ENCODE assay signal across 15 cellular contexts in the genomic region with DNA sequence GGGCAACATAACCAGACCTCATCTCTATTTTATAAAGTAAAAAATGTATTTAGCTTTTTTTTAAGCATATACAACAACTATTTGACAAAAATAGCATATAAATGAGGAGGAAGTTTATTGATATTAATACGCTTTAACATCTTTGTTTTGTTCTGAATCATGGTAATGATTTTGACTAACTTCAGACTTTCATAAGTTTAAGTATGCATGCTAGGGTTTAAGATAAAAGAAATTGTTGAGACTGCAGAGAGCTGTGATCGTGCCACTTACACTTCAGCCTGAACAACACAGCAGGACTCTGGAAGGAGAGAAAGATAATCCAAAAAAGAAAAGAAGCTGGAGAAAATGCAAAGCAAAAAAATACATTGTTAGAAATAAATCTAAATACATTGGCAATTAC.
DNase-seq lines count a peak whose midpoint lies in the region; ATAC-seq and TF ChIP-seq lines count a peak whose summit lies in the region.
"Had no signal": no experiment of that assay in that cellular context is flagged by ENCODE, and none has a peak within 500 bp of the region (broad histone marks: within the 10 kb centered on the region; RNA-seq: fewer than 3 reads in every experiment).

No MANE protein-coding gene starts in this region.

- no peaks in the 10 kb centered on the region for H3K27me3 ChIP-seq in mammary epithelial cell (ENCODE audit: insufficient read depth, low read length)
- H3K27me3 ChIP-seq in endodermal cell (ENCODE audit: control insufficient read depth, insufficient read depth, low read length, poor library complexity, severe bottlenecking), result no peaks in the 10 kb centered on the region
- H3K27me3 ChIP-seq in osteoblast (ENCODE audit: insufficient read depth, low read length), result no peaks in the 10 kb centered on the region
- H3K27me3 ChIP-seq: BLaER1 had no signal

- peak overlapping the region; percentile 42 for H3K27ac Mint-ChIP-seq in MCF 10A (ENCODE audit: low read depth, unreplicated experiment)
- peak overlapping the region; percentile 51 for H3K27ac Mint-ChIP-seq in T-helper 17 cell
- H3K27ac Mint-ChIP-seq in glutamatergic neuron (ENCODE audit: unreplicated experiment), result peak overlapping the region; percentile 62
- H3K27ac Mint-ChIP-seq in endodermal cell, result no peak overlapping the region
- H3K27ac Mint-ChIP-seq: CD4-positive, alpha-beta memory T cell had no signal

- no peaks in the 10 kb centered on the region for H4K20me1 ChIP-seq in mammary epithelial cell (ENCODE audit: insufficient read depth, low read length)
- H4K20me1 ChIP-seq in osteoblast (ENCODE audit: insufficient read depth, low read length), result no peaks in the 10 kb centered on the region
- H4K20me1 ChIP-seq: BLaER1 had no signal

- CTCF ChIA-PET in MCF 10A (lab: Yijun Ruan, JAX) (interaction anchor here (0.6 to 0.7 kb wide), 2 partner anchors 35 to 797 kb away, joined by 3 read pairs; no protein-coding TSS in a partner anchor), mammary epithelial cell (lab: Charles Lee; ENCODE audit: low non-redundant PET) (no interaction called here)

- H3K4me2 ChIP-seq in mammary epithelial cell (ENCODE audit: insufficient read depth, low read depth, low read length) (no peak overlapping the region), osteoblast (ENCODE audit: insufficient read depth, low read length) (no peak overlapping the region)
- H3K4me2 ChIP-seq: BLaER1 had no signal

- H3K9ac ChIP-seq in mammary epithelial cell (ENCODE audit: insufficient read depth, low read length) (no peak overlapping the region), endodermal cell (ENCODE audit: extremely low read depth, low read length, poor library complexity, severe bottlenecking) (no peak overlapping the region)
- H3K9ac ChIP-seq: BLaER1 had no signal

- no peaks in the 10 kb centered on the region for H3K9me3 ChIP-seq in mammary epithelial cell (replicated peaks; ENCODE audit: insufficient read depth, low read length)
- no peaks in the 10 kb centered on the region for H3K9me3 ChIP-seq in T-helper 17 cell (ENCODE audit: control insufficient read depth, low read length, poor library complexity, severe bottlenecking)
- H3K9me3 ChIP-seq in endodermal cell (ENCODE audit: control insufficient read depth, low read length), result peaks cover 24% of the 10 kb centered on the region
- H3K9me3 ChIP-seq in osteoblast (ENCODE audit: low read depth, low read length), result no peaks in the 10 kb centered on the region
- H3K9me3 ChIP-seq: HAP-1 had no signal

- no peaks in the 10 kb centered on the region for H3K9me3 Mint-ChIP-seq in MCF 10A (ENCODE audit: unreplicated experiment)
- peaks cover 4% of the 10 kb centered on the region for H3K9me3 Mint-ChIP-seq in glutamatergic neuron (ENCODE audit: unreplicated experiment)
- peaks cover 41% of the 10 kb centered on the region for H3K9me3 Mint-ChIP-seq in endodermal cell

- no peak for DNase-seq in MCF 10A (ENCODE audit: unreplicated experiment)
- no peak for DNase-seq in mammary epithelial cell
- DNase-seq in T-helper 17 cell, result no peak
- DNase-seq in glutamatergic neuron, result no peak
- no peak for DNase-seq in endodermal cell
- no peak for DNase-seq in NCI-H1436 treated with DMSO at 0.1 percent for 48 hours (lab: John Stamatoyannopoulos, UW)
- DNase-seq in osteoblast (ENCODE audit: insufficient read length, low spot score, missing footprints), result no peak
- DNase-seq: 8988T; CD4-positive, alpha-beta memory T cell; DMS153; DMS79; GDM1 had no signal

- H3K27me3 Mint-ChIP-seq in MCF 10A (ENCODE audit: insufficient read depth, unreplicated experiment) (no peaks in the 10 kb centered on the region), T-helper 17 cell (no peaks in the 10 kb centered on the region), glutamatergic neuron (ENCODE audit: unreplicated experiment) (peaks cover 2% of the 10 kb centered on the region), endodermal cell (ENCODE audit: insufficient read depth) (no peaks in the 10 kb centered on the region)
- H3K27me3 Mint-ChIP-seq: CD4-positive, alpha-beta memory T cell had no signal

- H3K79me2 ChIP-seq in mammary epithelial cell (ENCODE audit: insufficient read depth, low read length) (no peaks in the 10 kb centered on the region), osteoblast (ENCODE audit: insufficient read depth, low read length) (no peaks in the 10 kb centered on the region)

- H3K4me3 ChIP-seq in mammary epithelial cell (replicated peaks in 1 of 3; ENCODE audit: insufficient read depth in 1 of 3, low read depth in 2 of 3, low read length in 3 of 3) (no peak overlapping the region), endodermal cell (ENCODE audit: low read length) (no peak overlapping the region), osteoblast (ENCODE audit: insufficient read depth, low read length) (no peak overlapping the region)
- H3K4me3 ChIP-seq: BLaER1, HAP-1 had no signal

- intact Hi-C loops in MCF 10A (cut with micrococcal nuclease), result no loop called here
- intact Hi-C loops in mammary epithelial cell (cut with micrococcal nuclease), result no loop called here

- H3K36me3 Mint-ChIP-seq in MCF 10A (ENCODE audit: insufficient read depth, unreplicated experiment), result peaks cover 81% of the 10 kb centered on the region
- peaks cover 5% of the 10 kb centered on the region for H3K36me3 Mint-ChIP-seq in T-helper 17 cell (ENCODE audit: low read depth)
- H3K36me3 Mint-ChIP-seq in glutamatergic neuron (ENCODE audit: unreplicated experiment), result no peaks in the 10 kb centered on the region
- peaks cover 96% of the 10 kb centered on the region for H3K36me3 Mint-ChIP-seq in endodermal cell (ENCODE audit: low read depth)

- H3K4me3 Mint-ChIP-seq in MCF 10A (ENCODE audit: unreplicated experiment) (no peak overlapping the region), T-helper 17 cell (no peak overlapping the region), glutamatergic neuron (ENCODE audit: unreplicated experiment) (no peak overlapping the region), endodermal cell (no peak overlapping the region)
- H3K4me3 Mint-ChIP-seq: CD14-positive monocyte; CD4-positive, alpha-beta memory T cell had no signal

- H3K4me1 ChIP-seq in mammary epithelial cell (ENCODE audit: insufficient read depth, low read length) (no peaks in the 10 kb centered on the region), endodermal cell (ENCODE audit: control insufficient read depth, insufficient read depth, low read length) (no peaks in the 10 kb centered on the region), osteoblast (ENCODE audit: insufficient read depth, low read length) (no peaks in the 10 kb centered on the region)
- H3K4me1 ChIP-seq: BLaER1, HAP-1 had no signal

- ATAC-seq in T-helper 17 cell, result no peak

- H3K4me1 Mint-ChIP-seq in MCF 10A (ENCODE audit: insufficient read depth, unreplicated experiment) (no peaks in the 10 kb centered on the region), T-helper 17 cell (no peaks in the 10 kb centered on the region), glutamatergic neuron (ENCODE audit: low read depth, unreplicated experiment) (no peaks in the 10 kb centered on the region), endodermal cell (no peaks in the 10 kb centered on the region)
- H3K4me1 Mint-ChIP-seq: CD14-positive monocyte; CD4-positive, alpha-beta memory T cell had no signal

- in situ Hi-C loops in mammary epithelial cell (cut with MboI; ENCODE audit: low sequenced_read_pairs in 2 of 2), result no loop called here

- TF ChIP-seq CTCF in MCF 10A (IDR thresholded peaks at IDR 0.05; ENCODE audit: unreplicated experiment) (no peak), mammary epithelial cell (conservative IDR thresholded peaks at IDR 0.05 in 1 of 2, IDR thresholded peaks at IDR 0.05 in 1 of 2; ENCODE audit: extremely low read depth in 1 of 2, insufficient read depth in 1 of 2, low read depth in 1 of 2, low read length in 2 of 2) (no peak), glutamatergic neuron (IDR thresholded peaks at IDR 0.05; ENCODE audit: partially characterized antibody, unreplicated experiment) (no peak), endodermal cell (conservative IDR thresholded peaks at IDR 0.05) (no peak), osteoblast (IDR thresholded peaks at IDR 0.05; ENCODE audit: extremely low read depth, low read depth, low read length) (no peak)

- POLR2A ChIA-PET in MCF 10A (lab: Yijun Ruan, JAX), result no interaction called here

- H3K27ac ChIP-seq in mammary epithelial cell (ENCODE audit: insufficient read depth, low read depth, low read length), result no peak overlapping the region
- H3K27ac ChIP-seq in endodermal cell (ENCODE audit: low read depth, low read length), result no peak overlapping the region
- no peak overlapping the region for H3K27ac ChIP-seq in osteoblast (ENCODE audit: low read depth, low read length)
- H3K27ac ChIP-seq: BLaER1 had no signal

- dilution Hi-C loops in mammary epithelial cell (cut with HindIII; ENCODE audit: low sequenced_read_pairs), result no loop called here

- BruUV-seq in MCF 10A (replicated peaks; lab: Mats Ljungman, UMichigan) (no TSS peak), mammary epithelial cell (replicated peaks; lab: Mats Ljungman, UMichigan) (no TSS peak)

- H3K36me3 ChIP-seq in mammary epithelial cell (ENCODE audit: insufficient read depth, low read length), result peaks cover 33% of the 10 kb centered on the region
- H3K36me3 ChIP-seq in endodermal cell (ENCODE audit: control insufficient read depth, insufficient read depth, low read length), result peaks cover 88% of the 10 kb centered on the region
- H3K36me3 ChIP-seq in osteoblast (ENCODE audit: insufficient read depth, low read length), result peaks cover 26% of the 10 kb centered on the region

- 100% methylated on average over 2 of the region's 2 CpGs for WGBS in mammary epithelial cell (ENCODE audit: low coverage, missing lambda C conversion rate)
- 100% methylated on average over 1 to 2 of the region's 2 CpGs for WGBS in endodermal cell (ENCODE audit: insufficient coverage in 1 of 2, insufficient read length in 1 of 2), 2 experiments

- no peak overlapping the region for H2AFZ ChIP-seq in mammary epithelial cell (ENCODE audit: low read depth, low read length)
- H2AFZ ChIP-seq in osteoblast (ENCODE audit: low read length), result no peak overlapping the region
